In the genomic region with DNA sequence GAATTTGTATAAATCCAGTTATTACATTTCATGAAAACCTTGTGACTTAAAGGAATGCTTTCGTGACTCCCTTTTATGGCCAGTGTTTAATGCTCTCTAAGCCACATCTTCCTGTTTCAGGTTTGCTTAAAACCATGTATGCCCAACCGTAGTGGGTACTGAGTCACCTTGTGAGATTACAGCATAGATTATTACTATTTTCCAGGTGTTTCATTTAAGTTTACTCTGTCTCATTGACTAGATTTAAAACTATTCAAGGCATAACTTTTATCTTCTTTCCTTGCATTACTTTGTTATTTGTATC, we compare ENCODE assay signal across 11 cellular contexts. TPM values are rescaled to one million over a fixed set of nuclear protein-coding genes. Genes with fewer than 3 reads are reported as not detected.
DNase-seq lines count a peak whose midpoint lies in the region; ATAC-seq and TF ChIP-seq lines count a peak whose summit lies in the region.
"Had no signal": no experiment of that assay in that cellular context is flagged by ENCODE, and none has a peak within 500 bp of the region (broad histone marks: within the 10 kb centered on the region; RNA-seq: fewer than 3 reads in every experiment).

No MANE protein-coding gene starts in this region.

- BruUV-seq in Caco-2 (replicated peaks; lab: Mats Ljungman, UMichigan) = no TSS peak

- peaks cover 3% of the 10 kb centered on the region for H3K36me3 ChIP-seq in Caco-2 (ENCODE audit: control insufficient read depth, insufficient read depth, low read length)
- H3K36me3 ChIP-seq: ovary had no signal

- H3K27me3 Mint-ChIP-seq in Caco-2 (ENCODE audit: insufficient read depth, unreplicated experiment) = no peaks in the 10 kb centered on the region

- CTCF ChIA-PET in Caco-2 (lab: Charles Lee) = no interaction called here

- ATAC-seq in GM21367 (IDR thresholded peaks at IDR 0.05; ENCODE audit: unreplicated experiment) = peak; percentile 48
- ATAC-seq in GM19467 (IDR thresholded peaks at IDR 0.05; ENCODE audit: unreplicated experiment) = no peak

- peaks cover 28% of the 10 kb centered on the region for H3K4me1 Mint-ChIP-seq in Caco-2 (ENCODE audit: low read depth, unreplicated experiment)

- H3K9me3 Mint-ChIP-seq in Caco-2 (ENCODE audit: unreplicated experiment) = no peaks in the 10 kb centered on the region

- TF ChIP-seq POLR2A in erythroblast (IDR thresholded peaks at IDR 0.05; ENCODE audit: low read length) = no peak

- no peaks in the 10 kb centered on the region for H3K27me3 ChIP-seq in Caco-2 (replicated peaks; ENCODE audit: control insufficient read depth, insufficient read depth, low read length)
- H3K27me3 ChIP-seq: ovary had no signal

- H3K27ac Mint-ChIP-seq in Caco-2 (ENCODE audit: unreplicated experiment) = no peak overlapping the region

- H3K9me3 ChIP-seq in Caco-2 = no peaks in the 10 kb centered on the region
- H3K9me3 ChIP-seq: ovary had no signal

- DNase-seq in GM12865 (ENCODE audit: low read depth) = peak; percentile 72
- DNase-seq in NOMO-1 treated with DMSO at 0.1 percent for 48 hours (lab: John Stamatoyannopoulos, UW; ENCODE audit: unreplicated experiment) = peak; percentile 90
- DNase-seq in fibroblast of villous mesenchyme (ENCODE audit: low read depth) = peak; percentile 88
- DNase-seq in NCI-H2081 (lab: John Stamatoyannopoulos, UW) = no peak
- DNase-seq in erythroblast (lab: John Stamatoyannopoulos, UW) = no peak
- DNase-seq in Caco-2 = no peak
- DNase-seq: effector CD8-positive, alpha-beta T cell; NCI-H2171; ovary had no signal

- H3K36me3 Mint-ChIP-seq in Caco-2 (ENCODE audit: insufficient read depth, unreplicated experiment) = peaks cover 45% of the 10 kb centered on the region

- peaks cover 25% of the 10 kb centered on the region for H3K4me1 ChIP-seq in Caco-2

- H3K4me3 Mint-ChIP-seq in Caco-2 (ENCODE audit: unreplicated experiment) = no peak overlapping the region

- intact Hi-C loops in Caco-2 (cut with micrococcal nuclease; ENCODE audit: unreplicated experiment) = no loop called here

- POLR2A ChIA-PET in Caco-2 (lab: Charles Lee) = no interaction called here

- H3K4me3 ChIP-seq in GM12865 (ENCODE audit: low read depth, low read length) = no peak overlapping the region
- no peak overlapping the region for H3K4me3 ChIP-seq in fibroblast of villous mesenchyme (ENCODE audit: low read depth, low read length)
- no peak overlapping the region for H3K4me3 ChIP-seq in Caco-2 (ENCODE audit: low read depth, low read length)
- H3K4me3 ChIP-seq: ovary had no signal

- TF ChIP-seq CTCF in GM12865 (IDR thresholded peaks at IDR 0.05; ENCODE audit: insufficient read depth, low read depth, low read length, missing control alignments) (no peak), fibroblast of villous mesenchyme (IDR thresholded peaks at IDR 0.05; ENCODE audit: insufficient read depth, low read depth, low read length) (no peak), Caco-2 (IDR thresholded peaks at IDR 0.05; ENCODE audit: insufficient read depth in 1 of 2, low read depth in 1 of 2, low read length in 1 of 2, severe bottlenecking in 1 of 2, unreplicated experiment in 1 of 2) (no peak)

RNA-seq across cellular contexts. Expression of a gene that starts 40.1 kb away (rescaled TPM):
- total RNA-seq in fibroblast of villous mesenchyme (24.8 and 36.3 TPM in 2 replicates), Caco-2 (2022) (41.1 and 43.6 TPM in 2 replicates)

Comparison
In these comparisons a context has a peak if more than half of its experiments do, and no peak if none do; other contexts are left out.
1. DNase-seq: peak in GM12865 (single experiment), NOMO-1 treated with DMSO at 0.1 percent for 48 hours (single experiment) and fibroblast of villous mesenchyme (single experiment); none in NCI-H2081 (0 of 2), erythroblast (0 of 2) and Caco-2 (0 of 2).